Comparison of ENCODE assay signal across 10 cellular contexts in the genomic region with DNA sequence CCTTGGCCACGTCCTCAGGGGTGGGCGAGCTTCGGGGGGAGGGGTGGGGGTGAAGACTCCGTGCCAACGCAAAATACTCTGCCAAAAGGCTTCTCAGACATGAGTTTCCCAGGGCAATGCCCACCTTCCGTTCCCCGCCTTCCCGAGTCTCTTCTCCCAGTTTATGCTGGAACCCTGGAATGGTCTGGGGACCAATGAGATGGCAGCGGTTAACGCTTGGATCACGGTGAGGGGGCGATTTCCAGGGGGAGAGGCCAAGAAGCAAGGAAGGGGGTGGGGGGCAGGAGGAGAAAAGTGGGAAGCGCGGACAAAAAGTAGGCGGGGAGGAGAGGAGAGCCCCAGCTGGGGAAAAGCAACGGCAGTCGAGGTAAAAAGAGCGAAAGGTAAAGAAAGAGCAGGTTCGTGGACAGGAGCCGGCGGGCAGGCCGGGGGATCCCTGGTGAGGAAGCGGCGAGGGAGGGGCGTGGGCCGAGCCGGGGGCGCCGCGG. TPM values are rescaled to one million over a fixed set of nuclear protein-coding genes. Genes with fewer than 3 reads are reported as not detected.
DNase-seq lines count a peak whose midpoint lies in the region; ATAC-seq and TF ChIP-seq lines count a peak whose summit lies in the region.
"Had no signal": no experiment of that assay in that cellular context is flagged by ENCODE, and none has a peak within 500 bp of the region (broad histone marks: within the 10 kb centered on the region; RNA-seq: fewer than 3 reads in every experiment).

No MANE protein-coding gene starts in this region.

- intact Hi-C loops in PC-3 (cut with micrococcal nuclease) = no loop called here
- intact Hi-C loops in activated CD4-positive, alpha-beta memory T cell treated with anti-CD3 and anti-CD28 coated beads for 36 hours (cut with micrococcal nuclease) = no loop called here

- peaks cover 9% of the 10 kb centered on the region for H3K4me1 Mint-ChIP-seq in activated CD4-positive, alpha-beta memory T cell treated with anti-CD3 and anti-CD28 coated beads for 36 hours (ENCODE audit: low read depth)

- POLR2A ChIA-PET in PC-3 (lab: Charles Lee; ENCODE audit: unreplicated experiment) = no interaction called here
- POLR2A ChIA-PET in activated CD4-positive, alpha-beta memory T cell treated with anti-CD3 and anti-CD28 coated beads for 36 hours (lab: Charles Lee) = no interaction called here

- no peaks in the 10 kb centered on the region for H3K36me3 Mint-ChIP-seq in activated CD4-positive, alpha-beta memory T cell treated with anti-CD3 and anti-CD28 coated beads for 36 hours

- H3K4me1 ChIP-seq in rectal smooth muscle tissue (ENCODE audit: control insufficient read depth, insufficient read depth, low read length) (peaks cover 7% of the 10 kb centered on the region), PC-3 (ENCODE audit: insufficient read depth, low read length) (0 out of 2 replicates have a peak, but pooled peaks cover 7% of the 10 kb centered on the region)

- DNase-seq in GM12865 (ENCODE audit: low read depth) = no peak
- DNase-seq in NCI-H446 (lab: John Stamatoyannopoulos, UW) = peak; percentile 50 to 69
- peak in 1 of 2 donors; percentile 11 for DNase-seq in foreskin fibroblast
- DNase-seq in PC-3 = no peak
- DNase-seq in stimulated activated CD8-positive, alpha-beta memory T cell treated with anti-CD3 and anti-CD28 coated beads, Interleukin-4, amount 100 ng/mL, for 48 hours = no peak
- no peak for DNase-seq in activated CD4-positive, alpha-beta memory T cell treated with anti-CD3 and anti-CD28 coated beads for 36 hours
- DNase-seq: activated naive CD4-positive, alpha-beta T cell treated with Interleukin-2 at 50 U/mL for 16 hours; NCI-H2171 had no signal

- H3K79me2 ChIP-seq in PC-3 (ENCODE audit: low read length) = no peaks in the 10 kb centered on the region

- H3K27ac ChIP-seq in rectal smooth muscle tissue (ENCODE audit: low read depth, low read length) = no peak overlapping the region
- H3K27ac ChIP-seq in PC-3 (ENCODE audit: low read length) = no peak overlapping the region

- H3K27me3 Mint-ChIP-seq in activated CD4-positive, alpha-beta memory T cell treated with anti-CD3 and anti-CD28 coated beads for 36 hours = peaks cover 40% of the 10 kb centered on the region

- no peaks in the 10 kb centered on the region for H3K9me3 Mint-ChIP-seq in activated CD4-positive, alpha-beta memory T cell treated with anti-CD3 and anti-CD28 coated beads for 36 hours

- H2AFZ ChIP-seq in PC-3 (ENCODE audit: low read length) = no peak overlapping the region

- H4K20me1 ChIP-seq in PC-3 (ENCODE audit: low read length) = no peaks in the 10 kb centered on the region

- no peak overlapping the region for H3K4me2 ChIP-seq in PC-3 (ENCODE audit: low read length)

- CTCF ChIA-PET in PC-3 (lab: Charles Lee) = no interaction called here
- CTCF ChIA-PET in activated CD4-positive, alpha-beta memory T cell treated with anti-CD3 and anti-CD28 coated beads for 36 hours (lab: Charles Lee) = no interaction called here

- H3F3A ChIP-seq in PC-3 (ENCODE audit: low read length, unreplicated experiment) = no peaks in the 10 kb centered on the region

- H3K9me3 ChIP-seq in PC-3 (ENCODE audit: low read length) = no peaks in the 10 kb centered on the region

- H3K9ac ChIP-seq in rectal smooth muscle tissue (ENCODE audit: low read length) (no peak overlapping the region), PC-3 (ENCODE audit: low read length) (no peak overlapping the region)

- ATAC-seq in HG03460 (IDR thresholded peaks at IDR 0.05; ENCODE audit: unreplicated experiment) (no peak), PC-3 (no peak)

- H3K4me3 ChIP-seq in GM12865 (ENCODE audit: low read depth, low read length) (peak overlapping the region; percentile 46), foreskin fibroblast (ENCODE audit: low read depth in 1 of 2, low read length in 2 of 2) (peak overlapping the region; percentile 50 to 53), rectal smooth muscle tissue (ENCODE audit: low read length) (peak overlapping the region; percentile 55), PC-3 (ENCODE audit: low read length) (no peak overlapping the region)

- H3K27me3 ChIP-seq in rectal smooth muscle tissue (ENCODE audit: control insufficient read depth, insufficient read depth, low read length) (peaks cover 8% of the 10 kb centered on the region), PC-3 (ENCODE audit: low read length) (peaks cover 46% of the 10 kb centered on the region)

- H3K27ac Mint-ChIP-seq in activated CD4-positive, alpha-beta memory T cell treated with anti-CD3 and anti-CD28 coated beads for 36 hours = no peak overlapping the region

- BruUV-seq in PC-3 (replicated peaks; lab: Mats Ljungman, UMichigan) = no TSS peak

- no peak for TF ChIP-seq CTCF in GM12865 (IDR thresholded peaks at IDR 0.05; ENCODE audit: insufficient read depth, low read depth, low read length, missing control alignments)
- TF ChIP-seq CTCF in foreskin fibroblast (IDR thresholded peaks at IDR 0.05; ENCODE audit: low read depth, low read length) = no peak
- TF ChIP-seq CTCF in PC-3 (conservative IDR thresholded peaks at IDR 0.05; ENCODE audit: low read depth, low read length) = no peak

- H3K9me2 ChIP-seq in PC-3 (replicated peaks; ENCODE audit: low read length) = no peaks in the 10 kb centered on the region

- H3K36me3 ChIP-seq in rectal smooth muscle tissue (ENCODE audit: control insufficient read depth, insufficient read depth, low read length) (no peaks in the 10 kb centered on the region), PC-3 (ENCODE audit: low read depth, low read length) (no peaks in the 10 kb centered on the region)

- H3K4me3 Mint-ChIP-seq in activated CD4-positive, alpha-beta memory T cell treated with anti-CD3 and anti-CD28 coated beads for 36 hours = no peak overlapping the region

RNA-seq across cellular contexts. Expression of gene SNCAIP, which starts 0.6 kb away (rescaled TPM):
- not detected in 2 replicates for total RNA-seq in PC-3 (2014; rRNA removed)
- not detected for total RNA-seq in activated CD4-positive, alpha-beta memory T cell treated with anti-CD3 and anti-CD28 coated beads for 36 hours

Comparison
In these comparisons a context has a peak if more than half of its experiments do, and no peak if none do; other contexts are left out.
1. DNase-seq: peak in NCI-H446 (2 of 2); none in GM12865 (single experiment), PC-3 (single experiment), stimulated activated CD8-positive, alpha-beta memory T cell treated with anti-CD3 and anti-CD28 coated beads, Interleukin-4, amount 100 ng/mL, for 48 hours (single experiment) and activated CD4-positive, alpha-beta memory T cell treated with anti-CD3 and anti-CD28 coated beads for 36 hours (single experiment).